8 cellular contexts compared by ENCODE assay signal in the genomic region with DNA sequence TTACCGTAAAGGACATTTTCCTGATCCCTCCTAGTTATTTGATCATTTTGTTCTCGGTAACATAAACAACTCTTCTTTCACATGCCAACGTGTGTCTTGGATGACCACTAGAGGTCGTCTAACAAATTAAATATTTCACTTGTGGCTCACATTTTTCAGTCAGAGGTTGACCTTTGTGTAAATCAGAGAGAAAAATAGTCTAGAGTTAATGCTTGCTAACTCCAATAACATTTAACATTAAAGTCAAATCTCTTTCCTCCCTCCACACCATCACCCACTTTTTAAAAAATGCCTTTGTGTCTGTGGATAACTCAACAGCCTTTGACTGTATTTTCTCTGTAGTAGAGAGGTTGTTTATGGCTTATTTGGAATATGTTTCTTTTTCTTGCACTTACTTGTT.
DNase-seq lines count a peak whose midpoint lies in the region; ATAC-seq and TF ChIP-seq lines count a peak whose summit lies in the region.

No MANE protein-coding gene starts in this region.

- H3K36me3 Mint-ChIP-seq in activated naive CD8-positive, alpha-beta T cell treated with anti-CD3 and anti-CD28 coated beads, Interleukin-2, amount 50 U/mL, for 24 hours (ENCODE audit: low read depth) = no peaks in the 10 kb centered on the region

- TF ChIP-seq EP300 in stomach (IDR thresholded peaks at IDR 0.05) = no peak

- H3K4me2 ChIP-seq in hepatocyte = no peak overlapping the region

- H3K27me3 Mint-ChIP-seq in activated naive CD8-positive, alpha-beta T cell treated with anti-CD3 and anti-CD28 coated beads, Interleukin-2, amount 50 U/mL, for 24 hours = no peaks in the 10 kb centered on the region

- H4K20me1 ChIP-seq in hepatocyte (ENCODE audit: insufficient read depth, poor library complexity, severe bottlenecking) = no peaks in the 10 kb centered on the region

- peak overlapping the region; percentile 48 for H3K27ac Mint-ChIP-seq in activated naive CD8-positive, alpha-beta T cell treated with anti-CD3 and anti-CD28 coated beads, Interleukin-2, amount 50 U/mL, for 24 hours

- ATAC-seq in activated naive CD8-positive, alpha-beta T cell treated with anti-CD3 and anti-CD28 coated beads, Interleukin-2, amount 50 U/mL, for 24 hours = no peak

- H3K36me3 ChIP-seq in cardiac muscle cell = no peaks in the 10 kb centered on the region
- H3K36me3 ChIP-seq in hepatocyte (replicated peaks; ENCODE audit: insufficient read depth, low read depth) = no peaks in the 10 kb centered on the region
- H3K36me3 ChIP-seq in stomach = no peaks in the 10 kb centered on the region

- 17% methylated on average over 4 of the region's 4 CpGs for WGBS in hepatocyte (ENCODE audit: low lambda C conversion rate, missing lambda C conversion rate)
- 1 to 4% (median 2%) methylated on average over 4 of the region's 4 CpGs for WGBS in stomach, 5 donors

- peaks cover 28% of the 10 kb centered on the region for H3K4me1 Mint-ChIP-seq in activated naive CD8-positive, alpha-beta T cell treated with anti-CD3 and anti-CD28 coated beads, Interleukin-2, amount 50 U/mL, for 24 hours

- H3K27me3 ChIP-seq in cardiac muscle cell (no peaks in the 10 kb centered on the region), hepatocyte (no peaks in the 10 kb centered on the region), stomach (no peaks in the 10 kb centered on the region)

- H3K27ac ChIP-seq in cardiac muscle cell (no peak overlapping the region), hepatocyte (no peak overlapping the region), stomach (no peak overlapping the region)

- peak; percentile 63 to 76 for DNase-seq in cardiac muscle cell (ENCODE audit: low read depth in 1 of 2, low spot score in 1 of 2)
- no peak for DNase-seq in cardiac septum (ENCODE audit: low spot score)
- peak; percentile 52 for DNase-seq in HFF-Myc (ENCODE audit: extremely low read depth, low read depth)
- DNase-seq in NCI-H1694 treated with DMSO at 0.1 percent for 48 hours (lab: John Stamatoyannopoulos, UW) = peak; percentile 54
- no peak for DNase-seq in activated naive CD8-positive, alpha-beta T cell treated with anti-CD3 and anti-CD28 coated beads, Interleukin-2, amount 50 U/mL, for 24 hours
- DNase-seq in hepatocyte (ENCODE audit: low spot score) = peak; percentile 62
- no peak for DNase-seq in stomach
- no peak for DNase-seq in activated naive CD4-positive, alpha-beta T cell (lab: John Stamatoyannopoulos, UW)

- peaks cover 23% of the 10 kb centered on the region for H3K4me1 ChIP-seq in cardiac muscle cell (ENCODE audit: low read depth)
- peaks cover 5% of the 10 kb centered on the region for H3K4me1 ChIP-seq in hepatocyte (ENCODE audit: insufficient read depth)
- H3K4me1 ChIP-seq in stomach = peaks cover 0 to 25% (median 13%) of the 10 kb centered on the region in 4 donors

- no peak overlapping the region for H3K4me3 ChIP-seq in cardiac muscle cell
- H3K4me3 ChIP-seq in HFF-Myc (replicated peaks; ENCODE audit: low read depth, low read length) = no peak overlapping the region
- H3K4me3 ChIP-seq in hepatocyte = no peak overlapping the region
- no peak overlapping the region for H3K4me3 ChIP-seq in stomach

- H3K9me2 ChIP-seq in hepatocyte (replicated peaks; ENCODE audit: insufficient read depth) = no peaks in the 10 kb centered on the region

- no peaks in the 10 kb centered on the region for H3K9me3 Mint-ChIP-seq in activated naive CD8-positive, alpha-beta T cell treated with anti-CD3 and anti-CD28 coated beads, Interleukin-2, amount 50 U/mL, for 24 hours

- H3K9me3 ChIP-seq in cardiac muscle cell (ENCODE audit: low read depth) = no peaks in the 10 kb centered on the region
- H3K9me3 ChIP-seq in hepatocyte (ENCODE audit: low read depth) = no peaks in the 10 kb centered on the region
- H3K9me3 ChIP-seq in stomach = no peaks in the 10 kb centered on the region

- intact Hi-C loops in cardiac septum (cut with DNase I) = loop anchor here (5.0 kb wide), 3 partner anchors 220 to 660 kb away; partner anchors contain the start of gene B3GALT2
- intact Hi-C loops in stomach (cut with DNase I; ENCODE audit: low total_unique reads) = no loop called here

- H2AFZ ChIP-seq in hepatocyte = no peak overlapping the region

- H3K79me2 ChIP-seq in hepatocyte = no peaks in the 10 kb centered on the region

- H3K4me3 Mint-ChIP-seq in activated naive CD8-positive, alpha-beta T cell treated with anti-CD3 and anti-CD28 coated beads, Interleukin-2, amount 50 U/mL, for 24 hours = no peak overlapping the region

- TF ChIP-seq CTCF in cardiac muscle cell (IDR thresholded peaks at IDR 0.05; ENCODE audit: low read depth, low read length) = peak; percentile 73
- peak; percentile 57 for TF ChIP-seq CTCF in HFF-Myc (IDR thresholded peaks at IDR 0.05; ENCODE audit: low read depth, low read length, missing control alignments)
- peak; percentile 69 for TF ChIP-seq CTCF in hepatocyte (IDR thresholded peaks at IDR 0.05; ENCODE audit: poor library complexity)
- peak in 5 of 7 experiments; percentile 32 to 78 (median 68) for TF ChIP-seq CTCF in stomach (IDR thresholded peaks at IDR 0.05)

- no peak for TF ChIP-seq POLR2A in stomach (IDR thresholded peaks at IDR 0.05)

Comparison
In these comparisons a context has a peak if more than half of its experiments do, and no peak if none do; other contexts are left out.
1. DNase-seq: peak in cardiac muscle cell (2 of 2), HFF-Myc (single experiment), NCI-H1694 treated with DMSO at 0.1 percent for 48 hours (single experiment) and hepatocyte (single experiment); none in cardiac septum (single experiment), activated naive CD8-positive, alpha-beta T cell treated with anti-CD3 and anti-CD28 coated beads, Interleukin-2, amount 50 U/mL, for 24 hours (single experiment), stomach (single experiment) and activated naive CD4-positive, alpha-beta T cell (0 of 4).
2. Peak in every context shown above with its lines, with median percentiles within 50 percentile points of each other: CTCF ChIP-seq.